Comparison of ENCODE assay signal across 31 cellular contexts in the genomic region with DNA sequence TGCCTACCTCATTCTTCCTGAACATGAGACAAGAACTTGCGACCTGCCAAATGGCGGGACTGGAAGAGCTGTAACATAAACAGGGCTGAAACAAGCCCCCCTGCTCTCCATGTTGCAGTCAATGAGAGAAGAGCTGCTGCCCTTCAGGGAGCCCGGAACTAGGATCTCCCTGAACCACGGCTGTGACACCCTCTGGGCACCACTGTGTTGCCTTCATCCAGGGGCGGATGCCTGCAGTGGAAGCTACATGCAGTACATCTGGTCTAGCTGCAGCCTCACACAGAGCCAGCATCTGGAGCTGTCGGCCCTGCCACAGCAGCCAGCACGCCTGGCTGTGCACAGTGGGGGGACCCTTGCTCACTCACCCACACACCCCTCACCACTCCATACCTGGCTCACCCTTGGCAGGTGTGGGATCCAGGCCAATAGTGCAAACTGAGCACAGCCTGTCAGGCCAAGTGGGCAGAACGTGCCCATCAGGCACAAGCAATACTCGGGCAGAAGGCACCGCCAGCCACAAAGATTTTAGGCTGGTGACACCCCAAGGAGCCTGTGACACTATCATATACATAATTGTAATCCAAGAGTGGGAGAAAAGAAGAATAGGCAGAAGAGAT.
"Had no signal": no experiment of that assay in that cellular context is flagged by ENCODE, and none has a peak within 500 bp of the region (broad histone marks: within the 10 kb centered on the region; RNA-seq: fewer than 3 reads in every experiment).

No MANE protein-coding gene starts in this region.

- H3K9me3 Mint-ChIP-seq: activated naive CD8-positive, alpha-beta T cell treated with anti-CD3 and anti-CD28 coated beads for 36 hours had no signal

- H3K36me3 Mint-ChIP-seq: activated CD4-positive, alpha-beta memory T cell treated with anti-CD3 and anti-CD28 coated beads for 36 hours; activated naive CD8-positive, alpha-beta T cell treated with anti-CD3 and anti-CD28 coated beads for 36 hours; T-cell had no signal

- DNase-seq: activated B cell treated with CpG ODN at 0.5 μM for 24 hours; activated CD4-positive, alpha-beta memory T cell treated with anti-CD3 and anti-CD28 coated beads for 36 hours; activated CD4-positive, alpha-beta T cell treated with anti-CD3 and anti-CD28 coated beads for 4 hours; activated CD4-positive, alpha-beta T cell treated with anti-CD3 and anti-CD28 coated beads, Interleukin-2, amount 50 U/mL, for 1 hour; activated CD4-positive, CD25-positive, alpha-beta regulatory T cell treated with anti-CD3 and anti-CD28 coated beads, Interleukin-2, amount 50 U/mL, for 72 hours; activated CD8-positive, alpha-beta memory T cell treated with anti-CD3 and anti-CD28 coated beads, Interleukin-2, amount 50 U/mL, for 4 hours; activated naive CD4-positive, alpha-beta T cell; activated naive CD4-positive, alpha-beta T cell treated with anti-CD3 and anti-CD28 coated beads, Interleukin-2, amount 50 U/mL, for 16 hours; activated naive CD8-positive, alpha-beta T cell treated with anti-CD3 and anti-CD28 coated beads for 36 hours; activated T-cell treated with anti-CD3 and anti-CD28 coated beads for 4 hours; activated T-cell treated with anti-CD3 and anti-CD28 coated beads, Interleukin-2, amount 50 U/mL, for 4 hours; amniotic stem cell; brain microvascular endothelial cell; central memory CD4-positive, alpha-beta T cell; Karpas-422; NCI-H1105; NCI-H1436; NCI-H1694 treated with DMSO at 0.1 percent for 48 hours; NCI-H2029; NCI-H345; NCI-H524 treated with DMSO at 0.1 percent for 48 hours; NCI-H748 treated with DMSO at 0.1 percent for 48 hours; PC-9; SIG-M5; T-cell; T-helper 17 cell had no signal

- ATAC-seq: activated T-cell treated with anti-CD3 and anti-CD28 coated beads, Interleukin-2, amount 50 U/mL, for 4 hours; Right ventricle myocardium inferior; SK-N-SH treated with all-trans-retinoic acid at 6 μM for 48 hours; T-cell; T-helper 17 cell had no signal

- H3K27me3 Mint-ChIP-seq: activated B cell treated with CpG ODN at 0.5 μM for 24 hours; activated CD4-positive, alpha-beta memory T cell treated with anti-CD3 and anti-CD28 coated beads for 36 hours; activated naive CD8-positive, alpha-beta T cell treated with anti-CD3 and anti-CD28 coated beads for 36 hours; T-cell; T-helper 17 cell had no signal

- H3K27ac Mint-ChIP-seq: activated B cell treated with CpG ODN at 0.5 μM for 24 hours; activated CD4-positive, alpha-beta memory T cell treated with anti-CD3 and anti-CD28 coated beads for 36 hours; activated naive CD8-positive, alpha-beta T cell treated with anti-CD3 and anti-CD28 coated beads for 36 hours; activated T-helper 1 cell treated with anti-CD3 and anti-CD28 coated beads, Interleukin-12 subunit alpha, Interleukin-12 subunit beta, Interleukin-2, Interleukin-4 antibody, amounts not matched to agents 30 ng/mL and 10 ng/mL and 1 ng/mL, durations not matched to agents 14 hours and 24 hours and 36 hours; T-cell; T-helper 17 cell had no signal

- H2AFZ ChIP-seq: PC-9 had no signal

- H3K4me3 Mint-ChIP-seq: activated B cell treated with CpG ODN at 0.5 μM for 24 hours; activated CD4-positive, alpha-beta memory T cell treated with anti-CD3 and anti-CD28 coated beads for 36 hours; activated naive CD8-positive, alpha-beta T cell treated with anti-CD3 and anti-CD28 coated beads for 36 hours; activated T-cell treated with anti-CD3 and anti-CD28 coated beads, Interleukin-2, amount 50 U/mL, for 4 hours; activated T-helper 1 cell treated with anti-CD3 and anti-CD28 coated beads, Interleukin-12 subunit alpha, Interleukin-12 subunit beta, Interleukin-2, Interleukin-4 antibody, amounts not matched to agents 30 ng/mL and 10 ng/mL and 1 ng/mL, durations not matched to agents 14 hours and 24 hours and 36 hours; T-cell; T-helper 17 cell had no signal

- H3K4me2 ChIP-seq: PC-9 had no signal

- H3K27me3 ChIP-seq: brain microvascular endothelial cell had no signal

- H3K4me3 ChIP-seq: PC-9 had no signal

- H3K4me1 Mint-ChIP-seq: activated B cell treated with CpG ODN at 0.5 μM for 24 hours; activated naive CD8-positive, alpha-beta T cell treated with anti-CD3 and anti-CD28 coated beads for 36 hours; T-cell; T-helper 17 cell had no signal

- H3K27ac ChIP-seq: brain microvascular endothelial cell, PC-9, RWPE1, VCaP had no signal

- H3K36me3 ChIP-seq: brain microvascular endothelial cell had no signal
